8 cellular contexts compared by ENCODE assay signal in genomic region chr2:60796573-60797509, GRCh38. TPM values are rescaled to one million over a fixed set of nuclear protein-coding genes. Genes with fewer than 3 reads are reported as not detected.
A peak's percentile ranks its signal among the peaks of the same experiment; 100 is the strongest.
DNase-seq lines count a peak whose midpoint lies in the region; ATAC-seq and TF ChIP-seq lines count a peak whose summit lies in the region.

No MANE protein-coding gene starts in this region.

- peak overlapping the region; percentile 72 for H3K27ac ChIP-seq in SU-DHL-6 (ENCODE audit: low read depth, low read length)
- H3K27ac ChIP-seq in aorta (ENCODE audit: low read depth in 1 of 2, low read length in 2 of 2): no peak overlapping the region

- no peak overlapping the region for H3K4me3 Mint-ChIP-seq in Caco-2 (ENCODE audit: unreplicated experiment)

- peak overlapping the region; percentile 18; the same call in 1 of the 2 replicates for H3K9ac ChIP-seq in SU-DHL-6 (ENCODE audit: low read length)

- H3K9me3 ChIP-seq in Caco-2 (no peaks in the 10 kb centered on the region), SU-DHL-6 (ENCODE audit: insufficient read depth, low read length) (no peaks in the 10 kb centered on the region), aorta (ENCODE audit: control insufficient read depth, low read length) (no peaks in the 10 kb centered on the region)

- H3K36me3 ChIP-seq in Caco-2 (ENCODE audit: control insufficient read depth, insufficient read depth, low read length): no peaks in the 10 kb centered on the region
- peaks cover 40% of the 10 kb centered on the region for H3K36me3 ChIP-seq in SU-DHL-6 (ENCODE audit: low read length)
- peaks cover 0 to 5% of the 10 kb centered on the region in 2 donors for H3K36me3 ChIP-seq in aorta (ENCODE audit: control insufficient read depth in 1 of 2, insufficient read depth in 2 of 2, low read length in 1 of 2)

- peaks cover 34% of the 10 kb centered on the region for H3K36me3 Mint-ChIP-seq in Caco-2 (ENCODE audit: insufficient read depth, unreplicated experiment)

- TF ChIP-seq CTCF in Caco-2 (IDR thresholded peaks at IDR 0.05; ENCODE audit: insufficient read depth in 1 of 2, low read depth in 1 of 2, low read length in 1 of 2, severe bottlenecking in 1 of 2, unreplicated experiment in 1 of 2): no peak
- TF ChIP-seq CTCF in SU-DHL-6 (IDR thresholded peaks at IDR 0.05; ENCODE audit: insufficient read depth, low read length, poor library complexity, severe bottlenecking): no peak

- no peaks in the 10 kb centered on the region for H3K9me2 ChIP-seq in SU-DHL-6 (replicated peaks; ENCODE audit: insufficient read depth, low read length)

- WGBS in aorta, 2 donors: 80 to 85% methylated on average over 6 of the region's 6 CpGs

- CTCF ChIA-PET in Caco-2 (lab: Charles Lee): no interaction called here

- no peaks in the 10 kb centered on the region for H3K9me3 Mint-ChIP-seq in Caco-2 (ENCODE audit: unreplicated experiment)

- no peak overlapping the region for H2AFZ ChIP-seq in SU-DHL-6 (ENCODE audit: low read depth, low read length, severe bottlenecking)

- H3K27me3 ChIP-seq in Caco-2 (replicated peaks; ENCODE audit: control insufficient read depth, insufficient read depth, low read length) (no peaks in the 10 kb centered on the region), SU-DHL-6 (ENCODE audit: low read length) (no peaks in the 10 kb centered on the region), aorta (ENCODE audit: control insufficient read depth in 1 of 2, insufficient read depth in 2 of 2, low read length in 1 of 2) (no peaks in the 10 kb centered on the region)

- POLR2A ChIA-PET in Caco-2 (lab: Charles Lee): no interaction called here

- BruUV-seq in Caco-2 (replicated peaks; lab: Mats Ljungman, UMichigan): no TSS peak

- H4K20me1 ChIP-seq in SU-DHL-6 (ENCODE audit: low read depth, low read length): no peaks in the 10 kb centered on the region

- no peak for DNase-seq in Caco-2
- DNase-seq in left colon: no peak
- no peak for DNase-seq in middle frontal gyrus (ENCODE audit: extremely low spot score, low spot score)
- DNase-seq in posterior vena cava (ENCODE audit: low spot score): no peak
- DNase-seq in aorta: no peak

- intact Hi-C loops in Caco-2 (cut with micrococcal nuclease; ENCODE audit: unreplicated experiment): no loop called here
- intact Hi-C loops in left colon (cut with DNase I, micrococcal nuclease): loop anchor here in 1 of 2 donors (10.0 kb wide), 1 partner anchor 198 kb away; no protein-coding TSS in a partner anchor
- intact Hi-C loops in posterior vena cava (cut with DNase I): no loop called here
- intact Hi-C loops in aorta (cut with DNase I): no loop called here

- H3K4me1 ChIP-seq in Caco-2: no peaks in the 10 kb centered on the region
- H3K4me1 ChIP-seq in aorta (ENCODE audit: control insufficient read depth in 1 of 2, insufficient read depth in 2 of 2, low read length in 2 of 2): no peaks in the 10 kb centered on the region

- no peaks in the 10 kb centered on the region for H3K27me3 Mint-ChIP-seq in Caco-2 (ENCODE audit: insufficient read depth, unreplicated experiment)

- H3K4me2 ChIP-seq in SU-DHL-6 (ENCODE audit: low read depth, low read length, poor library complexity, severe bottlenecking): peak overlapping the region; percentile 34

- peak overlapping the region; percentile 39 for H3K27ac Mint-ChIP-seq in Caco-2 (ENCODE audit: unreplicated experiment)

- H3K4me1 Mint-ChIP-seq in Caco-2 (ENCODE audit: low read depth, unreplicated experiment): peaks cover 8% of the 10 kb centered on the region

- ATAC-seq in HG02610 (IDR thresholded peaks at IDR 0.05; ENCODE audit: unreplicated experiment): peak; percentile 71
- ATAC-seq in left colon: peak; percentile 56
- ATAC-seq in GM19467 (IDR thresholded peaks at IDR 0.05; ENCODE audit: unreplicated experiment): no peak
- no peak for ATAC-seq in aorta (ENCODE audit: low FRiP score)

- peaks cover 29% of the 10 kb centered on the region for H3F3A ChIP-seq in SU-DHL-6 (ENCODE audit: insufficient read depth)

- no peaks in the 10 kb centered on the region for H3K79me2 ChIP-seq in SU-DHL-6 (ENCODE audit: insufficient read depth, low read length)

- H3K4me3 ChIP-seq in Caco-2 (ENCODE audit: low read depth, low read length): no peak overlapping the region
- no peak overlapping the region for H3K4me3 ChIP-seq in SU-DHL-6 (ENCODE audit: insufficient read depth, low read length, poor library complexity, severe bottlenecking)
- H3K4me3 ChIP-seq in aorta (ENCODE audit: low read length in 2 of 2): no peak overlapping the region

RNA-seq across cellular contexts. Expression of gene PAPOLG, which starts 40.8 kb away (rescaled TPM):
- total RNA-seq in Caco-2 (2022) (14.0 and 14.4 TPM in 2 replicates), left colon (10 to 100 TPM in 1 of 2 donors, 1 to 10 TPM in 1; 9.3 to 13.5 TPM), posterior vena cava (1 to 10 TPM; 9.3 to 9.9 TPM), aorta (10 to 100 TPM; 10.7 to 20.0 TPM)
- 1 to 10 TPM; 4.0 to 6.3 TPM for polyA plus RNA-seq in aorta

Comparison
In these comparisons a context has a peak if more than half of its experiments do, and no peak if none do; other contexts are left out.
1. ATAC-seq: peak in HG02610 (single experiment) and left colon (single experiment); none in GM19467 (single experiment) and aorta (single experiment).